ENCODE assay signal across 8 cellular contexts in the genomic region with DNA sequence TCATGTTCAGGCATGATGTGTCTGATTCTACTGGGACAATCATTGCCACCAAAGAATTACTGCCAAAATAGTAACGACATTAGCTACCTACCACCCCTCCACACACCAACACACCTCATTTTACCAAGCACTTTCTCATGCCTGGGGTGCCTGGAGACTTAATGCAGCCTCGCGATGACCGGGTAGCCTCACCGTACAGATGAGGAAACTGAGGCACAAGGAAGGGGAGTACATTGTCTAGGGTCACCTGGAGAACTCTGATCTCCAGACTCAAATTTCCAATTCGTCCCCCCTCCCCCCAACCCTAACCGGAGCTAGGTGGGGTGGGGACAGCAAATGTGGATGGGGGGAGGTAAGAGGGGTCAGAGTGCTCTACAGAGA. TPM values are rescaled to one million over a fixed set of nuclear protein-coding genes. Genes with fewer than 3 reads are reported as not detected.
DNase-seq lines count a peak whose midpoint lies in the region; ATAC-seq and TF ChIP-seq lines count a peak whose summit lies in the region.
"Had no signal": no experiment of that assay in that cellular context is flagged by ENCODE, and none has a peak within 500 bp of the region (broad histone marks: within the 10 kb centered on the region; RNA-seq: fewer than 3 reads in every experiment).

No MANE protein-coding gene starts in this region.

- H3K27ac ChIP-seq in psoas muscle (no peak overlapping the region), WERI-Rb-1 (no peak overlapping the region)

- intact Hi-C loops in psoas muscle (cut with DNase I), result loop anchor here (1.0 to 5.0 kb wide), 5 partner anchors 70 to 187 kb away; no protein-coding TSS in a partner anchor

- DNase-seq in psoas muscle (no peak), WERI-Rb-1 (no peak), UCSD-AML1 (lab: John Stamatoyannopoulos, UW; ENCODE audit: unreplicated experiment) (no peak), GM20000 (ENCODE audit: low spot score) (no peak)

- H3K4me1 Mint-ChIP-seq in activated naive CD8-positive, alpha-beta T cell (ENCODE audit: low read depth), result peaks cover 29% of the 10 kb centered on the region

- no peak for TF ChIP-seq CTCF in psoas muscle (IDR thresholded peaks at IDR 0.05)
- no peak for TF ChIP-seq CTCF in WERI-Rb-1 (IDR thresholded peaks at IDR 0.05; ENCODE audit: low read depth, low read length)
- no peak for TF ChIP-seq CTCF in GM20000 (IDR thresholded peaks at IDR 0.05; ENCODE audit: extremely low read depth, missing control alignments)

- H3K27ac Mint-ChIP-seq in activated naive CD8-positive, alpha-beta T cell, result no peak overlapping the region

- no peaks in the 10 kb centered on the region for H3K9me3 Mint-ChIP-seq in activated naive CD8-positive, alpha-beta T cell (ENCODE audit: low read depth)

- ATAC-seq in GM19328 (IDR thresholded peaks at IDR 0.05; ENCODE audit: unreplicated experiment) (peak; percentile 9), HG02943 (IDR thresholded peaks at IDR 0.05; ENCODE audit: low read depth, unreplicated experiment) (peak; percentile 14), psoas muscle (peak in 3 of 4 donors; percentile 2 to 20 (median 6))

- peaks cover 19% of the 10 kb centered on the region for H3K4me1 ChIP-seq in psoas muscle

- peak overlapping the region; percentile 79 for H3K4me3 Mint-ChIP-seq in activated naive CD8-positive, alpha-beta T cell

- no peaks in the 10 kb centered on the region for H3K36me3 Mint-ChIP-seq in activated naive CD8-positive, alpha-beta T cell

- H3K4me3 ChIP-seq in psoas muscle (peak overlapping the region; percentile 4), WERI-Rb-1 (ENCODE audit: low read depth, low read length) (no peak overlapping the region)

- peaks cover 11% of the 10 kb centered on the region for H3K27me3 Mint-ChIP-seq in activated naive CD8-positive, alpha-beta T cell

- 16 to 29% (median 22%) methylated on average over 7 of the region's 7 CpGs for WGBS in psoas muscle, 3 donors

- peaks cover 0 to 43% (median 18%) of the 10 kb centered on the region in 3 donors for H3K27me3 ChIP-seq in psoas muscle (ENCODE audit: insufficient read depth in 3 of 3, low read length in 2 of 3)
- H3K27me3 ChIP-seq in WERI-Rb-1 (ENCODE audit: insufficient read depth, low read depth, severe bottlenecking), result peaks cover 65% of the 10 kb centered on the region

- H3K9me3 ChIP-seq in psoas muscle (no peaks in the 10 kb centered on the region), WERI-Rb-1 (ENCODE audit: severe bottlenecking) (no peaks in the 10 kb centered on the region)

- H3K36me3 ChIP-seq in psoas muscle (ENCODE audit: insufficient read depth in 1 of 2, low read depth in 1 of 2), result no peaks in the 10 kb centered on the region
- no peaks in the 10 kb centered on the region for H3K36me3 ChIP-seq in WERI-Rb-1

RNA-seq across cellular contexts. Expression of gene RTN4RL2, which starts 2.7 kb away (rescaled TPM):
- total RNA-seq in psoas muscle, result 1 to 10 TPM in 1 of 4 donors, under 1 TPM in 3; 0.77 to 1.1 (median 0.84) TPM
- under 1 TPM; 0.44 to 0.61 (median 0.49) TPM for polyA plus RNA-seq in psoas muscle
- total RNA-seq: dermis microvascular lymphatic vessel endothelial cell had no signal

RNA-seq across cellular contexts. Expression of gene SLC43A3, which starts 30.7 kb away (rescaled TPM):
- 10 to 100 TPM; 10.6 to 18.8 (median 16.0) TPM for total RNA-seq in psoas muscle
- 10 to 100 TPM in 1 of 3 donors, 1 to 10 TPM in 2; 5.8 to 14.7 (median 6.4) TPM for polyA plus RNA-seq in psoas muscle

RNA-seq across cellular contexts. Expression of gene SLC43A1, which starts 57.9 kb away (rescaled TPM):
- 10 to 100 TPM in 1 of 4 donors, 1 to 10 TPM in 3; 4.1 to 15.3 (median 7.1) TPM for total RNA-seq in psoas muscle
- 10 to 100 TPM in 1 of 3 donors, 1 to 10 TPM in 2; 3.5 to 13.7 (median 7.5) TPM for polyA plus RNA-seq in psoas muscle
